10 cellular contexts compared by ENCODE assay signal in genomic region chr2:241036964-241037421, GRCh38. TPM values are rescaled to one million over a fixed set of nuclear protein-coding genes. Genes with fewer than 3 reads are reported as not detected.
DNase-seq lines count a peak whose midpoint lies in the region; ATAC-seq and TF ChIP-seq lines count a peak whose summit lies in the region.
"Had no signal": no experiment of that assay in that cellular context is flagged by ENCODE, and none has a peak within 500 bp of the region (broad histone marks: within the 10 kb centered on the region; RNA-seq: fewer than 3 reads in every experiment).

No MANE protein-coding gene starts in this region.

- peak; percentile 22 for DNase-seq in activated naive CD8-positive, alpha-beta T cell treated with anti-CD3 and anti-CD28 coated beads for 36 hours
- DNase-seq in SKM-1 treated with dmso at 0.1 percent for 144 hours (lab: John Stamatoyannopoulos, UW; ENCODE audit: unreplicated experiment) (no peak), G401 (ENCODE audit: low spot score) (no peak), HEK293T (ENCODE audit: extremely low spot score) (no peak), SW 1271 (lab: John Stamatoyannopoulos, UW) (no peak)
- DNase-seq: GM23248, psoas muscle had no signal

- POLR2A ChIA-PET in HEK293T (lab: Yijun Ruan, JAX): no interaction called here

- in situ Hi-C loops in G401 (cut with HindIII; ENCODE audit: low sequenced_read_pairs): no loop called here

- CTCF ChIA-PET in HEK293T (lab: Yijun Ruan, JAX): no interaction called here

- H3K4me3 ChIP-seq in skin epidermis: peak overlapping the region; percentile 24 to 45 (median 28)
- H3K4me3 ChIP-seq: GM23248 had no signal

- H3K4me1 Mint-ChIP-seq in activated naive CD8-positive, alpha-beta T cell treated with anti-CD3 and anti-CD28 coated beads for 36 hours: peaks cover 16% of the 10 kb centered on the region

- peak overlapping the region; percentile 66 for H3K4me3 Mint-ChIP-seq in activated naive CD8-positive, alpha-beta T cell treated with anti-CD3 and anti-CD28 coated beads for 36 hours

- ATAC-seq in GM19043 (IDR thresholded peaks at IDR 0.05; ENCODE audit: low read depth, unreplicated experiment) (peak; percentile 27), HG03135 (IDR thresholded peaks at IDR 0.05; ENCODE audit: unreplicated experiment) (peak; percentile 2)

- no peak overlapping the region for H3K27ac Mint-ChIP-seq in activated naive CD8-positive, alpha-beta T cell treated with anti-CD3 and anti-CD28 coated beads for 36 hours

- H3K36me3 Mint-ChIP-seq in activated naive CD8-positive, alpha-beta T cell treated with anti-CD3 and anti-CD28 coated beads for 36 hours: no peaks in the 10 kb centered on the region

- no peaks in the 10 kb centered on the region for H3K27me3 Mint-ChIP-seq in activated naive CD8-positive, alpha-beta T cell treated with anti-CD3 and anti-CD28 coated beads for 36 hours

- H3K9me3 Mint-ChIP-seq in activated naive CD8-positive, alpha-beta T cell treated with anti-CD3 and anti-CD28 coated beads for 36 hours: no peaks in the 10 kb centered on the region

- peak overlapping the region in 6 of 21 experiments; percentile 11 to 82 (median 47) for H3K27ac ChIP-seq in skin epidermis
- H3K27ac ChIP-seq: GM23248, psoas muscle had no signal

TF ChIP-seq in HEK293T, 16 proteins besides CTCF, POLR2A, EP300 and RAD21:
- TF ChIP-seq LEF1 (IDR thresholded peaks at IDR 0.05; ENCODE audit: borderline replicate concordance) (no peak), SP1 (IDR thresholded peaks at IDR 0.05) (no peak), FOXM1 (IDR thresholded peaks at IDR 0.05; ENCODE audit: borderline replicate concordance) (no peak), BHLHE40 (IDR thresholded peaks at IDR 0.05; ENCODE audit: borderline replicate concordance) (no peak), ARNT (IDR thresholded peaks at IDR 0.05) (no peak)
TF ChIP-seq in HEK293T: peak in this region for 0.

RNA-seq across cellular contexts. Expression of gene SNED1, which starts 38.6 kb away (rescaled TPM):
- total RNA-seq in activated naive CD8-positive, alpha-beta T cell treated with anti-CD3 and anti-CD28 coated beads for 36 hours: 1 to 10 TPM in 1 of 2 experiments, under 1 TPM in 1; 0.91 to 1.0 TPM
- 0.07 and 2.2 TPM in 2 replicates for total RNA-seq in G401 (2014; rRNA removed; shearing (Covaris generic))
